In the genomic region with DNA sequence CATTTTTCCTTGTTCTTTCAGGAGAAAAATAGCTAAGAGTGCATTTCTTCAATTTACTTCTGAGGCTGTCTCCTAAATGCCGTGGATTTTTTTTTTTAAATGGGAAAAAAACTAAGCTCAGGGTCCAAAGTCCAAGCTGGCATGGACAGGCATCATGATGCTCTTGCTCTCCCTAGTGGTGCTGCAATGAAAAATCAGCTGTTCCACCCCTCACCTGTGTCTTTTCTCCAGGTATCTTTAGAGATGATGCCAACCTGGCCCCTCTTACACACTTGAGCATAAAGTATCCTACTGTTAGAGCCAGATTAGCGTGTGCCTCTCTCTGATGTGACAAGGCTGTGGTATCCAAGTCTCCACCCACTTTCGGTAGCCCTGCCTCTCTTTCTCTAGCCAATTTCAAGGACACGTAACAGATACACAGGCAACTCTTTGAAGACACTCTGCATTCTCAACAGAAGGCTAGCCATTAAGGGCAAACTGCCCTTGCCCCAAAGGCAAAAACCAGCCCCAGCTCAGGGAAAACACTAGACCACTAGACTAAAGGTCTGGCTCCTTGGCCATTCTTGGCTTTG, we compare ENCODE assay signal across 9 cellular contexts.
DNase-seq lines count a peak whose midpoint lies in the region; ATAC-seq, FAIRE-seq and TF ChIP-seq lines count a peak whose summit lies in the region.
"Had no signal": no experiment of that assay in that cellular context is flagged by ENCODE, and none has a peak within 500 bp of the region (broad histone marks: within the 10 kb centered on the region; RNA-seq: fewer than 3 reads in every experiment).

No MANE protein-coding gene starts in this region.

- WGBS in A549 (ENCODE audit: missing lambda C conversion rate): 38% methylated on average over 4 of the region's 4 CpGs
- 58% methylated on average over 4 of the region's 4 CpGs for whole genome bisulfite sequencing in prostate gland

- H3K9me3 ChIP-seq in A549 (no peaks in the 10 kb centered on the region), NT2/D1 (ENCODE audit: insufficient read depth, low read length) (no peaks in the 10 kb centered on the region), prostate gland (no peaks in the 10 kb centered on the region)
- H3K9me3 ChIP-seq: Caco-2 had no signal

- TF ChIP-seq EP300 in A549 (IDR thresholded peaks at IDR 0.05): no peak

- intact Hi-C loops in prostate gland (cut with DNase I): no loop called here

- TF ChIP-seq POLR2A in A549 (IDR thresholded peaks at IDR 0.05; ENCODE audit: low read length) (no peak), prostate gland (IDR thresholded peaks at IDR 0.05) (no peak)

- CTCF ChIA-PET in A549 (lab: Yijun Ruan, JAX): interaction anchor here (0.6 to 1.4 kb wide), 4 partner anchors 77 to 570 kb away, joined by 3 to 8 read pairs (median 3); no protein-coding TSS in a partner anchor

- no peak for FAIRE-seq in A549 (lab: Jason Lieb, UNC)

- peak; percentile 18 to 40; a peak in 2 of 5 replicates for TF ChIP-seq RAD21 in A549 (conservative IDR thresholded peaks at IDR 0.05 in 1 of 2, IDR thresholded peaks at IDR 0.05 in 1 of 2)

- H3K4me1 ChIP-seq in A549: peaks cover 5% of the 10 kb centered on the region; the same call in 1 of the 3 replicates
- peaks cover 2% of the 10 kb centered on the region for H3K4me1 ChIP-seq in NT2/D1 (ENCODE audit: insufficient read depth, insufficient read length)
- no peaks in the 10 kb centered on the region for H3K4me1 ChIP-seq in prostate gland (replicated peaks)
- H3K4me1 ChIP-seq: Caco-2 had no signal

- TF ChIP-seq CTCF in A549 (IDR thresholded peaks at IDR 0.05): peak; percentile 11; the same call in 1 of the 3 replicates
- TF ChIP-seq CTCF in fibroblast of the aortic adventitia (IDR thresholded peaks at IDR 0.05; ENCODE audit: insufficient read depth, low read length): peak; percentile 42
- peak in 2 of 4 experiments; percentile 28 to 46 for TF ChIP-seq CTCF in prostate gland (IDR thresholded peaks at IDR 0.05)

- no peak overlapping the region for H3K27ac ChIP-seq in A549
- no peak overlapping the region for H3K27ac ChIP-seq in prostate gland

- no peaks in the 10 kb centered on the region for H3K27me3 ChIP-seq in NT2/D1 (ENCODE audit: insufficient read depth, insufficient read length)
- H3K27me3 ChIP-seq in prostate gland (replicated peaks; ENCODE audit: insufficient read depth): no peaks in the 10 kb centered on the region

- H3K9ac ChIP-seq in NT2/D1 (ENCODE audit: insufficient read length, low read depth): no peak overlapping the region

- POLR2A ChIA-PET in A549 (lab: Yijun Ruan, JAX): no interaction called here

- ATAC-seq in A549 (0 out of 6 replicates have a peak, but pooled peaks of 1 of the 2 experiments have one; percentile 24), GM18868 (IDR thresholded peaks at IDR 0.05; ENCODE audit: unreplicated experiment) (peak; percentile 35), HG02981 (IDR thresholded peaks at IDR 0.05; ENCODE audit: unreplicated experiment) (no peak)

- H3K4me2 ChIP-seq in A549: no peak overlapping the region

- DNase-seq in A549 (ENCODE audit: low read depth in 1 of 2, low spot score in 1 of 2) (peak in 1 of 2 experiments; percentile 13), NT2/D1 (ENCODE audit: low read depth, low spot score) (peak; percentile 16), fibroblast of the aortic adventitia (ENCODE audit: low read depth) (peak; percentile 37), ureter (ENCODE audit: low spot score) (no peak), prostate gland (ENCODE audit: low spot score) (no peak)
- no peak for DNase-seq in activated CD4-positive, alpha-beta T cell treated with anti-CD3 and anti-CD28 coated beads, Interleukin-2, amount 50 U/mL, for 1 hour

- H3K4me3 ChIP-seq in A549 (no peak overlapping the region), NT2/D1 (ENCODE audit: insufficient read length, low read depth) (no peak overlapping the region), fibroblast of the aortic adventitia (ENCODE audit: low read depth, low read length) (no peak overlapping the region), prostate gland (no peak overlapping the region)

- H3K36me3 ChIP-seq in NT2/D1 (ENCODE audit: insufficient read depth, insufficient read length, low read length): no peaks in the 10 kb centered on the region
- H3K36me3 ChIP-seq in prostate gland: no peaks in the 10 kb centered on the region

TF ChIP-seq in A549, 52 proteins besides CTCF, POLR2A, EP300 and RAD21:
- no peak for TF ChIP-seq NFE2L2 (conservative IDR thresholded peaks at IDR 0.05; ENCODE audit: low read length)
- no peak for TF ChIP-seq RFX5 (IDR thresholded peaks at IDR 0.05)
- TF ChIP-seq, protein P1, sequence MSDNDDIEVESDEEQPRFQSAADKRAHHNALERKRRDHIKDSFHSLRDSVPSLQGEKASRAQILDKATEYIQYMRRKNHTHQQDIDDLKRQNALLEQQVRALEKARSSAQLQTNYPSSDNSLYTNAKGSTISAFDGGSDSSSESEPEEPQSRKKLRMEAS (IDR thresholded peaks at IDR 0.05): no peak
- TF ChIP-seq FOXS1 (CRISPR knock-in tag; IDR thresholded peaks at IDR 0.05): no peak
- TF ChIP-seq KDM1A (IDR thresholded peaks at IDR 0.05; ENCODE audit: low read depth): no peak
- TF ChIP-seq NR3C1 (IDR thresholded peaks at IDR 0.05): no peak
- TF ChIP-seq SREBF2 (IDR thresholded peaks at IDR 0.05): no peak
- no peak for TF ChIP-seq MAZ (IDR thresholded peaks at IDR 0.05; ENCODE audit: borderline replicate concordance, low read depth, low read length)
- no peak for TF ChIP-seq EHMT2 (IDR thresholded peaks at IDR 0.05; ENCODE audit: low read depth)

Comparison
In these comparisons a context has a peak if more than half of its experiments do, and no peak if none do; other contexts are left out.
1. DNase-seq: peak in NT2/D1 (single experiment) and fibroblast of the aortic adventitia (single experiment); none in ureter (single experiment), prostate gland (single experiment) and activated CD4-positive, alpha-beta T cell treated with anti-CD3 and anti-CD28 coated beads, Interleukin-2, amount 50 U/mL, for 1 hour (single experiment).